Comparison of ENCODE assay signal across 1 cellular context in the genomic region with DNA sequence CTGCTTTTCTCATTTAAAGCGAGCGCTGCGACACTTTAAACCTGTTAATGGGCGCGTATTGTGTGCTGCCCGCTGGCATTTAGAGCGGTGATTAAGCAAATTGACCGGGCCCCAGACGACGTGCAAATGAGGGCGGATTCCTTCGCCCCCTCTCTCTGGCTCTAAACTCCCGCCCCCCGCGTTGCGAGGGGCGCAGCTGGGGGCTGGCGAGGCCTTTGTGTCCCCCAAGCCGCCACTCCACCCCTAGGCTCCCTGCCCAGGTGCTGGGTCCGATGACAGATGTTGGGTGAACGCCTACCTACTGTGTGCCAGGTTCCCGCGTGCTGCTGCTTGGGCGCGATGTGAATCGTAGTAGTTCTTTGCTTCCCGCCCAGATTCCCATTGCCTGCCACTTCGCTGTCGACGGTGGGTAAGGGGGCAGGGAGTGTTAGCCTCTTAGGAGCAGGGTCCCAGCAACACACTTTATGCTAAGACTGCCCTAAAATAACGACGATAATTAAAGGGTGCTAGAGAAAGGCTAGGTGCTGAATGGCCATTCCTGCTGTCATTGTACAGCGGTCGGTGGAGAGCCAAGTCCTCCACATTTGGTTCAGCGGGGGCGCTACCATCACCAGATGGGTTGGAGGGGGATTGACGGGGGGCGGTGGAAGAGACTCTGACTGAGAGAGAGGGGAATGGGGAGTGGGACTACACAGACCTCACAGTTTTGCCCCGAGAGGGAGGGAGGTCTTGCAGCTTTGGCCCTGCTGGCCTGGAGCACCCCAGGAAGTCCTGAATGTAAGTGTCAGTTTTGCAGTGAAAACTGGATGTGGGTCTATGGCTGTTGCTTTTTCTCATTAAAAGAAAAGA.
A peak's percentile ranks its signal among the peaks of the same experiment; 100 is the strongest.
TF ChIP-seq lines count a peak whose summit lies in the region.

No MANE protein-coding gene starts in this region.

TF ChIP-seq in H1, 55 proteins besides CTCF, POLR2A, EP300 and RAD21 (continued from another document):
- TF ChIP-seq GABPA (IDR thresholded peaks at IDR 0.05; ENCODE audit: borderline replicate concordance, insufficient read depth, low read length) (no peak; the same call in 1 of the 2 replicates), ASH2L (IDR thresholded peaks at IDR 0.05; ENCODE audit: low read length) (peak; percentile 71), GTF2F1 (IDR thresholded peaks at IDR 0.05; ENCODE audit: borderline replicate concordance, low read depth, low read length) (peak; percentile 40; the same call in 1 of the 2 replicates), TBP (IDR thresholded peaks at IDR 0.05; ENCODE audit: low read depth, low read length) (peak; percentile 17; the same call in 1 of the 2 replicates), CEBPB (IDR thresholded peaks at IDR 0.05; ENCODE audit: low read depth, low read length) (no peak), SRF (IDR thresholded peaks at IDR 0.05; ENCODE audit: low read depth, low read length) (no peak), MAX (IDR thresholded peaks at IDR 0.05) (peak; percentile 95), CREB1 (IDR thresholded peaks at IDR 0.05) (peak; percentile 48; the same call in 1 of the 2 replicates), RXRA (IDR thresholded peaks at IDR 0.05; ENCODE audit: insufficient read depth, low read depth, low read length) (no peak), MAFK (IDR thresholded peaks at IDR 0.05; ENCODE audit: low read depth, low read length) (peak; percentile 54; the same call in 1 of the 2 replicates), POU5F1 (IDR thresholded peaks at IDR 0.05; ENCODE audit: low read depth, low read length) (peak; percentile 68; the same call in 1 of the 2 replicates), HDAC2 (IDR thresholded peaks at IDR 0.05; ENCODE audit: borderline replicate concordance in 1 of 2, low read depth in 2 of 2, low read length in 2 of 2) (peak in 1 of 2 experiments; percentile 94; a peak in 2 of 4 replicates), EGR1 (IDR thresholded peaks at IDR 0.05; ENCODE audit: borderline replicate concordance, low read depth, low read length) (peak; percentile 64; the same call in 1 of the 2 replicates), CHD1 (IDR thresholded peaks at IDR 0.05; ENCODE audit: low read depth, low read length) (no peak), ATF3 (IDR thresholded peaks at IDR 0.05; ENCODE audit: insufficient read depth, low read depth, low read length) (no peak), ZNF274 (IDR thresholded peaks at IDR 0.05; ENCODE audit: borderline replicate concordance, extremely low read depth, low read length) (no peak), BCL11A (IDR thresholded peaks at IDR 0.05; ENCODE audit: low read depth in 2 of 2, low read length in 2 of 2) (no peak), FOSL1 (IDR thresholded peaks at IDR 0.05; ENCODE audit: insufficient read depth, low read depth, low read length) (no peak), CHD2 (IDR thresholded peaks at IDR 0.05; ENCODE audit: low read length) (no peak), SP1 (IDR thresholded peaks at IDR 0.05; ENCODE audit: low read depth, low read length) (peak; percentile 72), POLR2AphosphoS5 (IDR thresholded peaks at IDR 0.05; ENCODE audit: low read depth, low read length) (no peak; the same call in 1 of the 2 replicates), BACH1 (IDR thresholded peaks at IDR 0.05; ENCODE audit: low read length) (0 out of 2 replicates have a peak, but pooled peaks have one; percentile 6), NANOG (IDR thresholded peaks at IDR 0.05; ENCODE audit: insufficient read depth, low read depth, low read length, poor library complexity, severe bottlenecking) (peak; percentile 100), PHF8 (conservative IDR thresholded peaks at IDR 0.05; ENCODE audit: low read depth, low read length) (no peak), TCF12 (IDR thresholded peaks at IDR 0.05; ENCODE audit: low read depth, low read length) (peak; percentile 62; the same call in 1 of the 2 replicates), TAF1 (IDR thresholded peaks at IDR 0.05; ENCODE audit: low read depth, low read length) (peak; percentile 50; the same call in 1 of the 2 replicates), NRF1 (IDR thresholded peaks at IDR 0.05; ENCODE audit: low read depth, low read length) (no peak), E2F6 (IDR thresholded peaks at IDR 0.05) (peak; percentile 99), CTBP2 (IDR thresholded peaks at IDR 0.05; ENCODE audit: borderline replicate concordance, insufficient read depth, insufficient read length, low read length) (peak; percentile 95)
- TF ChIP-seq, protein P1, sequence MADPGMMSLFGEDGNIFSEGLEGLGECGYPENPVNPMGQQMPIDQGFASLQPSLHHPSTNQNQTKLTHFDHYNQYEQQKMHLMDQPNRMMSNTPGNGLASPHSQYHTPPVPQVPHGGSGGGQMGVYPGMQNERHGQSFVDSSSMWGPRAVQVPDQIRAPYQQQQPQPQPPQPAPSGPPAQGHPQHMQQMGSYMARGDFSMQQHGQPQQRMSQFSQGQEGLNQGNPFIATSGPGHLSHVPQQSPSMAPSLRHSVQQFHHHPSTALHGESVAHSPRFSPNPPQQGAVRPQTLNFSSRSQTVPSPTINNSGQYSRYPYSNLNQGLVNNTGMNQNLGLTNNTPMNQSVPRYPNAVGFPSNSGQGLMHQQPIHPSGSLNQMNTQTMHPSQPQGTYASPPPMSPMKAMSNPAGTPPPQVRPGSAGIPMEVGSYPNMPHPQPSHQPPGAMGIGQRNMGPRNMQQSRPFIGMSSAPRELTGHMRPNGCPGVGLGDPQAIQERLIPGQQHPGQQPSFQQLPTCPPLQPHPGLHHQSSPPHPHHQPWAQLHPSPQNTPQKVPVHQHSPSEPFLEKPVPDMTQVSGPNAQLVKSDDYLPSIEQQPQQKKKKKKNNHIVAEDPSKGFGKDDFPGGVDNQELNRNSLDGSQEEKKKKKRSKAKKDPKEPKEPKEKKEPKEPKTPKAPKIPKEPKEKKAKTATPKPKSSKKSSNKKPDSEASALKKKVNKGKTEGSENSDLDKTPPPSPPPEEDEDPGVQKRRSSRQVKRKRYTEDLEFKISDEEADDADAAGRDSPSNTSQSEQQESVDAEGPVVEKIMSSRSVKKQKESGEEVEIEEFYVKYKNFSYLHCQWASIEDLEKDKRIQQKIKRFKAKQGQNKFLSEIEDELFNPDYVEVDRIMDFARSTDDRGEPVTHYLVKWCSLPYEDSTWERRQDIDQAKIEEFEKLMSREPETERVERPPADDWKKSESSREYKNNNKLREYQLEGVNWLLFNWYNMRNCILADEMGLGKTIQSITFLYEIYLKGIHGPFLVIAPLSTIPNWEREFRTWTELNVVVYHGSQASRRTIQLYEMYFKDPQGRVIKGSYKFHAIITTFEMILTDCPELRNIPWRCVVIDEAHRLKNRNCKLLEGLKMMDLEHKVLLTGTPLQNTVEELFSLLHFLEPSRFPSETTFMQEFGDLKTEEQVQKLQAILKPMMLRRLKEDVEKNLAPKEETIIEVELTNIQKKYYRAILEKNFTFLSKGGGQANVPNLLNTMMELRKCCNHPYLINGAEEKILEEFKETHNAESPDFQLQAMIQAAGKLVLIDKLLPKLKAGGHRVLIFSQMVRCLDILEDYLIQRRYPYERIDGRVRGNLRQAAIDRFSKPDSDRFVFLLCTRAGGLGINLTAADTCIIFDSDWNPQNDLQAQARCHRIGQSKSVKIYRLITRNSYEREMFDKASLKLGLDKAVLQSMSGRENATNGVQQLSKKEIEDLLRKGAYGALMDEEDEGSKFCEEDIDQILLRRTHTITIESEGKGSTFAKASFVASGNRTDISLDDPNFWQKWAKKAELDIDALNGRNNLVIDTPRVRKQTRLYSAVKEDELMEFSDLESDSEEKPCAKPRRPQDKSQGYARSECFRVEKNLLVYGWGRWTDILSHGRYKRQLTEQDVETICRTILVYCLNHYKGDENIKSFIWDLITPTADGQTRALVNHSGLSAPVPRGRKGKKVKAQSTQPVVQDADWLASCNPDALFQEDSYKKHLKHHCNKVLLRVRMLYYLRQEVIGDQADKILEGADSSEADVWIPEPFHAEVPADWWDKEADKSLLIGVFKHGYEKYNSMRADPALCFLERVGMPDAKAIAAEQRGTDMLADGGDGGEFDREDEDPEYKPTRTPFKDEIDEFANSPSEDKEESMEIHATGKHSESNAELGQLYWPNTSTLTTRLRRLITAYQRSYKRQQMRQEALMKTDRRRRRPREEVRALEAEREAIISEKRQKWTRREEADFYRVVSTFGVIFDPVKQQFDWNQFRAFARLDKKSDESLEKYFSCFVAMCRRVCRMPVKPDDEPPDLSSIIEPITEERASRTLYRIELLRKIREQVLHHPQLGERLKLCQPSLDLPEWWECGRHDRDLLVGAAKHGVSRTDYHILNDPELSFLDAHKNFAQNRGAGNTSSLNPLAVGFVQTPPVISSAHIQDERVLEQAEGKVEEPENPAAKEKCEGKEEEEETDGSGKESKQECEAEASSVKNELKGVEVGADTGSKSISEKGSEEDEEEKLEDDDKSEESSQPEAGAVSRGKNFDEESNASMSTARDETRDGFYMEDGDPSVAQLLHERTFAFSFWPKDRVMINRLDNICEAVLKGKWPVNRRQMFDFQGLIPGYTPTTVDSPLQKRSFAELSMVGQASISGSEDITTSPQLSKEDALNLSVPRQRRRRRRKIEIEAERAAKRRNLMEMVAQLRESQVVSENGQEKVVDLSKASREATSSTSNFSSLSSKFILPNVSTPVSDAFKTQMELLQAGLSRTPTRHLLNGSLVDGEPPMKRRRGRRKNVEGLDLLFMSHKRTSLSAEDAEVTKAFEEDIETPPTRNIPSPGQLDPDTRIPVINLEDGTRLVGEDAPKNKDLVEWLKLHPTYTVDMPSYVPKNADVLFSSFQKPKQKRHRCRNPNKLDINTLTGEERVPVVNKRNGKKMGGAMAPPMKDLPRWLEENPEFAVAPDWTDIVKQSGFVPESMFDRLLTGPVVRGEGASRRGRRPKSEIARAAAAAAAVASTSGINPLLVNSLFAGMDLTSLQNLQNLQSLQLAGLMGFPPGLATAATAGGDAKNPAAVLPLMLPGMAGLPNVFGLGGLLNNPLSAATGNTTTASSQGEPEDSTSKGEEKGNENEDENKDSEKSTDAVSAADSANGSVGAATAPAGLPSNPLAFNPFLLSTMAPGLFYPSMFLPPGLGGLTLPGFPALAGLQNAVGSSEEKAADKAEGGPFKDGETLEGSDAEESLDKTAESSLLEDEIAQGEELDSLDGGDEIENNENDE (IDR thresholded peaks at IDR 0.05; ENCODE audit: insufficient replicate concordance, low read length): peak; percentile 54
